Comparison of ENCODE assay signal across 8 cellular contexts in the genomic region with DNA sequence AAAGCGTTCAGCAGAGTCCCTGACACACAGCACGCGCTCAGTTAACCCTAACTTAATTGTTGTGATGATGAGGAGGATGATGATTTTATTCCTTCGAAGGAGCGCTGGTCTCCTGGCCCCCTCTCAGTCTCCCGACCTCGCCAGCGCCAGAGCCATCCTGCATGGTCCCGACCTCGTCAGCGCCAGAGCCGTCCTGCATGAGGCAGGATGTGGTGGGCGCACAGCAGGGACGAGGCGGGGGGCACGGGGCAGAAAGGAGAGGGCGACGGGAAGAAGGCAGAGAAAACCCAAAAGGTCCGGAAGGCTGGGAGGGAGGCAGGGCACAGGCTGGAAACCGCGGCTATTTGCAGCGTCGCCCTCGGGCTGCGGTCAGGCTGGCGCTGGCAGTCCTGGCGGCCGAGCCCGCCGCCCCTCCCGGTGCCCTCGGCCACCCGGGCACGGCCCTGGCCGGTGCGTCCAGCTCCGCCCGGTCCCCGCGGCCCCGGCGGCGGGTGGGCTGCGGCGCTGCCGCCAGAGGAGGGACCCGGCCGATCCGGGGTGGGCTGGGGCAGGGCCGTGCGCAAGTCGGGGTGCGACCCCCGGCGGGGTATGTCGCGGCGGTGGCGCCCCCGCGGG. TPM values are rescaled to one million over a fixed set of nuclear protein-coding genes. Genes with fewer than 3 reads are reported as not detected.
A peak's percentile ranks its signal among the peaks of the same experiment; 100 is the strongest.
DNase-seq lines count a peak whose midpoint lies in the region; ATAC-seq and TF ChIP-seq lines count a peak whose summit lies in the region.

No MANE protein-coding gene starts in this region.

- H3K27me3 Mint-ChIP-seq in CD8-positive, alpha-beta T cell (ENCODE audit: low read depth), result no peaks in the 10 kb centered on the region
- peaks cover 10 to 43% (median 28%) of the 10 kb centered on the region in 3 donors for H3K27me3 Mint-ChIP-seq in naive B cell

- in situ Hi-C loops in ACHN (cut with HindIII; ENCODE audit: low pct_ligation_motif_present, low pct_unique_long_range_greater_than_20kb, low sequenced_read_pairs), result no loop called here

- H3K27me3 ChIP-seq in CD8-positive, alpha-beta T cell (ENCODE audit: insufficient read depth, low read length), result no peaks in the 10 kb centered on the region
- peaks cover 10 to 13% of the 10 kb centered on the region in 2 donors for H3K27me3 ChIP-seq in duodenal mucosa (ENCODE audit: control insufficient read depth in 1 of 2, insufficient read depth in 2 of 2, low read length in 2 of 2)

- peak in 3 of 7 experiments; percentile 5 to 55 (median 16) for DNase-seq in CD8-positive, alpha-beta T cell
- peak; percentile 75 for DNase-seq in NB4 (ENCODE audit: low read depth)
- DNase-seq in naive B cell, result no peak
- DNase-seq in ACHN, result no peak
- no peak for DNase-seq in HCEC 1CT
- no peak for DNase-seq in NCI-H1417 treated with DMSO at 0.1 percent for 48 hours (lab: John Stamatoyannopoulos, UW)

- H3K4me3 ChIP-seq in CD8-positive, alpha-beta T cell (ENCODE audit: low read depth, low read length), result peak overlapping the region; percentile 83
- H3K4me3 ChIP-seq in NB4 (ENCODE audit: low read depth, low read length), result no peak overlapping the region
- H3K4me3 ChIP-seq in duodenal mucosa (ENCODE audit: low read depth in 1 of 2, low read length in 2 of 2), result peak overlapping the region; percentile 65 to 70

- H3K27ac Mint-ChIP-seq in CD8-positive, alpha-beta T cell, result peak overlapping the region; percentile 88
- peak overlapping the region in 3 of 6 donors; percentile 30 to 86 (median 58) for H3K27ac Mint-ChIP-seq in naive B cell

- H3K4me1 Mint-ChIP-seq in CD8-positive, alpha-beta T cell (ENCODE audit: low read depth), result peaks cover 15% of the 10 kb centered on the region
- peaks cover 11 to 20% (median 18%) of the 10 kb centered on the region in 3 donors for H3K4me1 Mint-ChIP-seq in naive B cell

- intact Hi-C loops in CD8-positive, alpha-beta T cell (cut with DNase I, micrococcal nuclease), result loop anchor here (1.0 to 10.0 kb wide), 9 partner anchors 34 to 436 kb away; a partner anchor contains a TSS

- peak overlapping the region; percentile 59 for H3K27ac ChIP-seq in CD8-positive, alpha-beta T cell (ENCODE audit: low read depth, low read length)
- H3K27ac ChIP-seq in duodenal mucosa (ENCODE audit: low read depth, low read length), result no peak overlapping the region

- peak; percentile 9 for ATAC-seq in CD8-positive, alpha-beta T cell
- ATAC-seq in naive B cell (ENCODE audit: low read depth in 2 of 2), result peak; percentile 6 to 15
- ATAC-seq in HG03025 (IDR thresholded peaks at IDR 0.05; ENCODE audit: low FRiP score, unreplicated experiment), result no peak

- no peak for TF ChIP-seq POLR2A in NB4 (IDR thresholded peaks at IDR 0.05; ENCODE audit: extremely low read depth, insufficient read length)

- H3K9me3 ChIP-seq in CD8-positive, alpha-beta T cell (ENCODE audit: low read length), result no peaks in the 10 kb centered on the region
- no peaks in the 10 kb centered on the region for H3K9me3 ChIP-seq in duodenal mucosa (ENCODE audit: control insufficient read depth in 1 of 2, low read length in 2 of 2)

- POLR2A ChIA-PET in CD8-positive, alpha-beta T cell (lab: Charles Lee), result interaction anchor here (0.6 to 1.0 kb wide), 2 partner anchors 63 to 109 kb away, joined by 3 to 4 read pairs; a partner anchor contains a TSS

- H3K4me3 Mint-ChIP-seq in CD8-positive, alpha-beta T cell, result peak overlapping the region; percentile 91
- H3K4me3 Mint-ChIP-seq in naive B cell, result peak overlapping the region; percentile 84 to 94 (median 90)

- no peaks in the 10 kb centered on the region for H3K36me3 ChIP-seq in CD8-positive, alpha-beta T cell (ENCODE audit: insufficient read depth, low read length)
- no peaks in the 10 kb centered on the region for H3K36me3 ChIP-seq in duodenal mucosa (ENCODE audit: control insufficient read depth in 1 of 2, insufficient read depth in 2 of 2, low read length in 2 of 2)

- H3K9ac ChIP-seq in duodenal mucosa (ENCODE audit: low read depth in 1 of 2, low read length in 2 of 2), result peak overlapping the region in 1 of 2 donors; percentile 21

- CTCF ChIA-PET in CD8-positive, alpha-beta T cell (lab: Charles Lee), result interaction anchor here (0.8 to 3.6 kb wide), 9 partner anchors 9 to 283 kb away, joined by 3 to 27 read pairs (median 5); no protein-coding TSS in a partner anchor

- H3K9me3 Mint-ChIP-seq in CD8-positive, alpha-beta T cell, result no peaks in the 10 kb centered on the region
- no peaks in the 10 kb centered on the region for H3K9me3 Mint-ChIP-seq in naive B cell

- H3K4me1 ChIP-seq in CD8-positive, alpha-beta T cell (ENCODE audit: insufficient read depth, low read length), result peaks cover 17% of the 10 kb centered on the region
- H3K4me1 ChIP-seq in duodenal mucosa (ENCODE audit: control insufficient read depth in 1 of 2, insufficient read depth in 2 of 2, low read length in 2 of 2), result peaks cover 9 to 17% of the 10 kb centered on the region in 2 donors

- no peak for TF ChIP-seq CTCF in CD8-positive, alpha-beta T cell (IDR thresholded peaks at IDR 0.05)
- no peak for TF ChIP-seq CTCF in NB4 (IDR thresholded peaks at IDR 0.05; ENCODE audit: low read depth, low read length)

- peaks cover 13% of the 10 kb centered on the region for H3K36me3 Mint-ChIP-seq in CD8-positive, alpha-beta T cell
- no peaks in the 10 kb centered on the region for H3K36me3 Mint-ChIP-seq in naive B cell

RNA-seq across cellular contexts. Expression of a gene that starts 3.0 kb away (rescaled TPM):
- not detected for total RNA-seq in CD8-positive, alpha-beta T cell
- polyA plus RNA-seq in naive B cell (ENCODE audit: low read depth in 6 of 6), result not detected
